ENCODE assay signal across 8 cellular contexts in genomic region chrX:226474-227164, GRCh38. TPM values are rescaled to one million over a fixed set of nuclear protein-coding genes. Genes with fewer than 3 reads are reported as not detected.
DNase-seq lines count a peak whose midpoint lies in the region; ATAC-seq and TF ChIP-seq lines count a peak whose summit lies in the region.
"Not testable (repeated sequence)": the region's sequence is repeated elsewhere in the genome, so short reads cannot be mapped to it uniquely, and the experiment has no call there.

No MANE protein-coding gene starts in this region.

- H2AFZ ChIP-seq in HCT116 (ENCODE audit: low read depth, low read length, poor library complexity, severe bottlenecking), result not testable (repeated sequence)

- not testable (repeated sequence) for H3K9me3 Mint-ChIP-seq in Caco-2 (ENCODE audit: unreplicated experiment); activated CD8-positive, alpha-beta T cell treated with anti-CD3 and anti-CD28 coated beads, Interleukin-2, amount 10 ng/mL, durations not matched to agents 7 days and 5 days (ENCODE audit: insufficient read depth); neural crest cell; stimulated activated naive B cell treated with anti-CD40 and anti-IgM and Interleukin-4, amounts not matched to agents 10 μg/mL and 1 μg/mL and 100 μg/mL, for 72 hours

- not testable (repeated sequence) for H3K36me3 ChIP-seq in Caco-2 (ENCODE audit: control insufficient read depth, insufficient read depth, low read length); HCT116 (ENCODE audit: control insufficient read depth in 1 of 2, insufficient read depth in 2 of 2, low read length in 2 of 2); left lung

- H3K9me2 ChIP-seq in HCT116 (ENCODE audit: insufficient read depth), result not testable (repeated sequence)

- not testable (repeated sequence) for BruUV-seq in Caco-2 (replicated peaks; lab: Mats Ljungman, UMichigan); HCT116 (replicated peaks; lab: Mats Ljungman, UMichigan)

- H3K27ac Mint-ChIP-seq in Caco-2 (ENCODE audit: unreplicated experiment) (peak overlapping the region; percentile 57), neural crest cell (ENCODE audit: unreplicated experiment) (peak overlapping the region; percentile 57)
- H3K27ac Mint-ChIP-seq in activated CD8-positive, alpha-beta T cell treated with anti-CD3 and anti-CD28 coated beads, Interleukin-2, amount 10 ng/mL, durations not matched to agents 7 days and 5 days; stimulated activated naive B cell treated with anti-CD40 and anti-IgM and Interleukin-4, amounts not matched to agents 10 μg/mL and 1 μg/mL and 100 μg/mL, for 72 hours: not testable (repeated sequence)

- not testable (repeated sequence) for H3K9me3 ChIP-seq in Caco-2; HCT116 (ENCODE audit: control insufficient read depth in 1 of 2, insufficient read depth in 1 of 2, low read depth in 1 of 2, low read length in 2 of 2); left lung

- H3K79me2 ChIP-seq in HCT116 (ENCODE audit: insufficient read depth, low read length), result not testable (repeated sequence)

- H3K4me1 Mint-ChIP-seq in Caco-2 (ENCODE audit: low read depth, unreplicated experiment); activated CD8-positive, alpha-beta T cell treated with anti-CD3 and anti-CD28 coated beads, Interleukin-2, amount 10 ng/mL, durations not matched to agents 7 days and 5 days (ENCODE audit: low read depth); neural crest cell; stimulated activated naive B cell treated with anti-CD40 and anti-IgM and Interleukin-4, amounts not matched to agents 10 μg/mL and 1 μg/mL and 100 μg/mL, for 72 hours: not testable (repeated sequence)

- H3K4me1 ChIP-seq in Caco-2; HCT116 (ENCODE audit: control insufficient read depth in 1 of 2, insufficient read depth in 2 of 2, low read length in 2 of 2); left lung: not testable (repeated sequence)

- not testable (repeated sequence) for H3K27ac ChIP-seq in HCT116 (ENCODE audit: low read depth, low read length); left lung

- ATAC-seq in HCT116 (peak; percentile 38; the same call in 1 of the 2 replicates), HG03521 (IDR thresholded peaks at IDR 0.05; ENCODE audit: unreplicated experiment) (peak; percentile 67), esophagus mucosa (peak; percentile 84), left lung (peak; percentile 70)
- peak; percentile 72 for ATAC-seq in activated CD8-positive, alpha-beta T cell treated with anti-CD3 and anti-CD28 coated beads, Interleukin-2, amount 10 ng/mL, durations not matched to agents 7 days and 5 days
- ATAC-seq in stimulated activated naive B cell treated with anti-CD40 and anti-IgM and Interleukin-4, amounts not matched to agents 10 μg/mL and 1 μg/mL and 100 μg/mL, for 72 hours (replicated peaks), result peak; percentile 67 to 79

- H3K4me3 Mint-ChIP-seq in Caco-2 (ENCODE audit: unreplicated experiment) (peak overlapping the region; percentile 73), neural crest cell (peak overlapping the region; percentile 78)
- H3K4me3 Mint-ChIP-seq in activated CD8-positive, alpha-beta T cell treated with anti-CD3 and anti-CD28 coated beads, Interleukin-2, amount 10 ng/mL, durations not matched to agents 7 days and 5 days; stimulated activated naive B cell treated with anti-CD40 and anti-IgM and Interleukin-4, amounts not matched to agents 10 μg/mL and 1 μg/mL and 100 μg/mL, for 72 hours: not testable (repeated sequence)

- TF ChIP-seq CTCF in Caco-2 (IDR thresholded peaks at IDR 0.05; ENCODE audit: insufficient read depth in 1 of 2, low read depth in 1 of 2, low read length in 1 of 2, severe bottlenecking in 1 of 2, unreplicated experiment in 1 of 2); HCT116 (IDR thresholded peaks at IDR 0.05 in 2 of 3, conservative IDR thresholded peaks at IDR 0.05 in 1 of 3; ENCODE audit: borderline replicate concordance in 1 of 3, insufficient read depth in 1 of 3, low read depth in 2 of 3, low read length in 2 of 3); left lung (IDR thresholded peaks at IDR 0.05); neural crest cell (conservative IDR thresholded peaks at IDR 0.05): not testable (repeated sequence)

- peak; percentile 34 to 62 for DNase-seq in Caco-2
- not testable (repeated sequence) for DNase-seq in HCT116 (ENCODE audit: low read depth, low spot score); activated CD8-positive, alpha-beta T cell treated with anti-CD3 and anti-CD28 coated beads, Interleukin-2, amount 10 ng/mL, durations not matched to agents 7 days and 5 days; neural crest cell (ENCODE audit: low read depth, low spot score); stimulated activated naive B cell treated with anti-CD40 and anti-IgM and Interleukin-4, amounts not matched to agents 10 μg/mL and 1 μg/mL and 100 μg/mL, for 72 hours
- peak in 1 of 2 donors; percentile 30 for DNase-seq in left lung

- not testable (repeated sequence) for TF ChIP-seq POLR2A in HCT116 (IDR thresholded peaks at IDR 0.05; ENCODE audit: borderline replicate concordance, extremely low read depth, insufficient read depth, insufficient read length)

- not testable (repeated sequence) for H3K4me2 ChIP-seq in HCT116 (ENCODE audit: low read length)

- not testable (repeated sequence) for H4K20me1 ChIP-seq in HCT116 (ENCODE audit: insufficient read depth)

- POLR2A ChIA-PET in Caco-2 (lab: Charles Lee); HCT116 (lab: Charles Lee); activated CD8-positive, alpha-beta T cell treated with anti-CD3 and anti-CD28 coated beads, Interleukin-2, amount 10 ng/mL, durations not matched to agents 7 days and 5 days (lab: Charles Lee): not testable (repeated sequence)

- H3K36me3 Mint-ChIP-seq in Caco-2 (ENCODE audit: insufficient read depth, unreplicated experiment); activated CD8-positive, alpha-beta T cell treated with anti-CD3 and anti-CD28 coated beads, Interleukin-2, amount 10 ng/mL, durations not matched to agents 7 days and 5 days (ENCODE audit: low read depth); neural crest cell (ENCODE audit: low read depth); stimulated activated naive B cell treated with anti-CD40 and anti-IgM and Interleukin-4, amounts not matched to agents 10 μg/mL and 1 μg/mL and 100 μg/mL, for 72 hours: not testable (repeated sequence)

- not testable (repeated sequence) for H3K9ac ChIP-seq in HCT116 (ENCODE audit: low read length)

- intact Hi-C loops in Caco-2 (cut with micrococcal nuclease; ENCODE audit: unreplicated experiment); HCT116 (cut with micrococcal nuclease); left lung (cut with DNase I): not testable (repeated sequence)

- CTCF ChIA-PET in Caco-2 (lab: Charles Lee); HCT116 (lab: Charles Lee); activated CD8-positive, alpha-beta T cell treated with anti-CD3 and anti-CD28 coated beads, Interleukin-2, amount 10 ng/mL, durations not matched to agents 7 days and 5 days (lab: Charles Lee): not testable (repeated sequence)

- RAD21 ChIA-PET in HCT116 (lab: Charles Lee; ENCODE audit: low non-redundant PET in 1 of 2, low total read pairs in 2 of 2, uncharacterized antibody in 2 of 2, unreplicated experiment in 2 of 2), result not testable (repeated sequence)

- H3K4me3 ChIP-seq in Caco-2 (ENCODE audit: low read depth, low read length), result peak overlapping the region; percentile 43
- H3K4me3 ChIP-seq in HCT116 (replicated peaks in 1 of 2; ENCODE audit: low read depth in 1 of 2, low read length in 2 of 2); left lung: not testable (repeated sequence)

- not testable (repeated sequence) for TF ChIP-seq RAD21 in HCT116 (IDR thresholded peaks at IDR 0.05; ENCODE audit: low read depth)

- H3K27me3 Mint-ChIP-seq in Caco-2 (ENCODE audit: insufficient read depth, unreplicated experiment); activated CD8-positive, alpha-beta T cell treated with anti-CD3 and anti-CD28 coated beads, Interleukin-2, amount 10 ng/mL, durations not matched to agents 7 days and 5 days (ENCODE audit: low read depth); neural crest cell (ENCODE audit: low read depth); stimulated activated naive B cell treated with anti-CD40 and anti-IgM and Interleukin-4, amounts not matched to agents 10 μg/mL and 1 μg/mL and 100 μg/mL, for 72 hours: not testable (repeated sequence)

- H3K27me3 ChIP-seq in Caco-2 (replicated peaks; ENCODE audit: control insufficient read depth, insufficient read depth, low read length); HCT116 (ENCODE audit: insufficient read depth, low read length); left lung: not testable (repeated sequence)

RNA-seq across cellular contexts. Expression of gene PLCXD1, which starts 54.6 kb away (rescaled TPM):
- 53.9 and 59.6 TPM in 2 replicates for total RNA-seq in Caco-2 (2022)
- total RNA-seq in HCT116 (2021; ENCODE audit: unreplicated experiment), result 26.3 TPM
- 18.3 and 20.1 TPM in 2 replicates for polyA plus RNA-seq in HCT116 (2012)
- total RNA-seq in activated CD8-positive, alpha-beta T cell treated with anti-CD3 and anti-CD28 coated beads, Interleukin-2, amount 10 ng/mL, durations not matched to agents 7 days and 5 days, result 10 to 100 TPM; 44.5 to 50.2 TPM
- total RNA-seq in esophagus mucosa, result 17.8 TPM
- 10 to 100 TPM; 17.0 to 17.8 TPM for total RNA-seq in left lung
- total RNA-seq in neural crest cell, result 49.1 and 52.4 TPM in 2 replicates
